In the genomic region with DNA sequence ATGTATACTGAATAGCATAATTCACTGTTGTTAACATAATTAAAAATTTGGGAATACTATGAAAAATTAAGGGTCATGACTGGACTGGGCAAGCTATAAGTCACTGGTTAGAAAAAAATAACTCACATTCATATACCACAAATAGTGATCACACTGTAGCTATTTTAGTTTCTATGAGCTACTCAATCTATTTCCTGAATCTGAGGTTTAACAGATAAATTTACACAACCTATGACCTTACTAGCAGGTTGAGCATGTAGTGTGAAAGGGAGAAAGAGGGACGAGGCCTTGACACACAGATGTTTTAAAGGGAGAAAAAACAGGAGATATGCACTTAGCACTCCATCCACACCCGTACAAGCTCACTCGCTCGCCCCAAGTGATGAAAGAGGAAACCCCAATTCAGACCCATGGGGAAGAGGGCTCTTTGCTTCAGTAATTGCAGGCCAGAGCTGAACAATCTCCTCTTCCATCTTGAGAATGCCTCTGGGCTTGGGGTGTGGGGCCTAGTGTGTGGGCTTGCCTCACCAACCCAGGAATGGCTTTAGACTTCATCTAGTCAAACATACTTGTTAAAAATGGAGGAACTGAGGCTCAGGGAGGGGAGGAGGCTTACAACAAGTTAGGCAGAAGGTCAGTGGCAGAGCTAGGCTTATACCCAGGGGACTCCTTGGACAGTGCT, we compare ENCODE assay signal across 12 cellular contexts. TPM values are rescaled to one million over a fixed set of nuclear protein-coding genes. Genes with fewer than 3 reads are reported as not detected.
A peak's percentile ranks its signal among the peaks of the same experiment; 100 is the strongest.
DNase-seq lines count a peak whose midpoint lies in the region; ATAC-seq and TF ChIP-seq lines count a peak whose summit lies in the region.
"Had no signal": no experiment of that assay in that cellular context is flagged by ENCODE, and none has a peak within 500 bp of the region (broad histone marks: within the 10 kb centered on the region; RNA-seq: fewer than 3 reads in every experiment).

No MANE protein-coding gene starts in this region.

- no peak overlapping the region for H3K4me3 Mint-ChIP-seq in naive thymus-derived CD4-positive, alpha-beta T cell
- H3K4me3 Mint-ChIP-seq in activated CD4-positive, alpha-beta T cell treated with anti-CD3 and anti-CD28 coated beads for 36 hours, result no peak overlapping the region

- POLR2A ChIA-PET in naive thymus-derived CD4-positive, alpha-beta T cell (lab: Charles Lee), result no interaction called here
- POLR2A ChIA-PET in activated CD4-positive, alpha-beta T cell treated with anti-CD3 and anti-CD28 coated beads for 36 hours (lab: Charles Lee), result no interaction called here

- peak overlapping the region; percentile 80 to 95 (median 88) for H3K4me2 ChIP-seq in BLaER1 treated with 17β-estradiol and CSF1 and Interleukin-3, amounts not matched to agents 10 nM and 100 nM

- peak overlapping the region in 2 of 10 experiments; percentile 27 to 34; a peak in 3 of 20 replicates for H3K4me3 ChIP-seq in BLaER1 treated with 17β-estradiol and CSF1 and Interleukin-3, amounts not matched to agents 10 nM and 100 nM
- no peak overlapping the region for H3K4me3 ChIP-seq in Peyer's patch
- no peak overlapping the region for H3K4me3 ChIP-seq in naive thymus-derived CD4-positive, alpha-beta T cell (ENCODE audit: low read length)

- no peaks in the 10 kb centered on the region for H3K36me3 Mint-ChIP-seq in naive thymus-derived CD4-positive, alpha-beta T cell
- H3K36me3 Mint-ChIP-seq in activated CD4-positive, alpha-beta T cell treated with anti-CD3 and anti-CD28 coated beads for 36 hours (ENCODE audit: low read depth), result no peaks in the 10 kb centered on the region

- H3K4me1 Mint-ChIP-seq in naive thymus-derived CD4-positive, alpha-beta T cell, result peaks cover 0 to 27% (median 0%) of the 10 kb centered on the region in 7 donors
- H3K4me1 Mint-ChIP-seq in activated CD4-positive, alpha-beta T cell treated with anti-CD3 and anti-CD28 coated beads for 36 hours, result peaks cover 13% of the 10 kb centered on the region

- peaks cover 97 to 100% (median 100%) of the 10 kb centered on the region in 10 experiments for H3K4me1 ChIP-seq in BLaER1 treated with 17β-estradiol and CSF1 and Interleukin-3, amounts not matched to agents 10 nM and 100 nM
- peaks cover 0 to 47% (median 34%) of the 10 kb centered on the region in 4 donors for H3K4me1 ChIP-seq in Peyer's patch
- H3K4me1 ChIP-seq in naive thymus-derived CD4-positive, alpha-beta T cell (ENCODE audit: control insufficient read depth in 2 of 2, insufficient read depth in 2 of 2, low read length in 2 of 2), result no peaks in the 10 kb centered on the region

- TF ChIP-seq POLR2A in Peyer's patch (IDR thresholded peaks at IDR 0.05), result no peak

- H4K20me1 ChIP-seq in BLaER1 treated with 17β-estradiol and CSF1 and Interleukin-3, amounts not matched to agents 10 nM and 100 nM, result peaks cover 0 to 28% (median 0%) of the 10 kb centered on the region in 11 experiments; a peak in 3 of 22 replicates

- CTCF ChIA-PET in naive thymus-derived CD4-positive, alpha-beta T cell (lab: Charles Lee), result interaction anchor here (0.9 kb wide), 1 partner anchor 26 kb away, joined by 5 read pairs; no protein-coding TSS in a partner anchor
- CTCF ChIA-PET in activated CD4-positive, alpha-beta T cell treated with anti-CD3 and anti-CD28 coated beads for 36 hours (lab: Charles Lee), result interaction anchor here (0.8 to 3.4 kb wide), 3 partner anchors 25 to 64 kb away, joined by 3 to 12 read pairs (median 4); no protein-coding TSS in a partner anchor

- H3K27ac Mint-ChIP-seq in naive thymus-derived CD4-positive, alpha-beta T cell, result no peak overlapping the region
- no peak overlapping the region for H3K27ac Mint-ChIP-seq in activated CD4-positive, alpha-beta T cell treated with anti-CD3 and anti-CD28 coated beads for 36 hours

- ATAC-seq in HG02938 (IDR thresholded peaks at IDR 0.05; ENCODE audit: unreplicated experiment) (peak; percentile 21), HG03097 (IDR thresholded peaks at IDR 0.05; ENCODE audit: low FRiP score, unreplicated experiment) (no peak)
- peak; percentile 5 for ATAC-seq in naive thymus-derived CD4-positive, alpha-beta T cell
- no peak for ATAC-seq in activated CD4-positive, alpha-beta T cell treated with anti-CD3 and anti-CD28 coated beads for 36 hours
- ATAC-seq: left colon had no signal

- TF ChIP-seq CTCF in Peyer's patch (IDR thresholded peaks at IDR 0.05), result no peak

- peaks cover 0 to 27% (median 9%) of the 10 kb centered on the region in 5 donors for H3K27me3 Mint-ChIP-seq in naive thymus-derived CD4-positive, alpha-beta T cell
- H3K27me3 Mint-ChIP-seq in activated CD4-positive, alpha-beta T cell treated with anti-CD3 and anti-CD28 coated beads for 36 hours, result peaks cover 2% of the 10 kb centered on the region

- H3K27me3 ChIP-seq in BLaER1 treated with 17β-estradiol and CSF1 and Interleukin-3, amounts not matched to agents 10 nM and 100 nM, result no peaks in the 10 kb centered on the region
- H3K27me3 ChIP-seq in Peyer's patch, result no peaks in the 10 kb centered on the region
- H3K27me3 ChIP-seq in naive thymus-derived CD4-positive, alpha-beta T cell (ENCODE audit: control insufficient read depth in 2 of 2, insufficient read depth in 2 of 2, low read length in 2 of 2), result no peaks in the 10 kb centered on the region

- H3K9me3 Mint-ChIP-seq in naive thymus-derived CD4-positive, alpha-beta T cell, result no peaks in the 10 kb centered on the region
- H3K9me3 Mint-ChIP-seq in activated CD4-positive, alpha-beta T cell treated with anti-CD3 and anti-CD28 coated beads for 36 hours (ENCODE audit: low read depth), result no peaks in the 10 kb centered on the region

- H3K9ac ChIP-seq in BLaER1 treated with 17β-estradiol and CSF1 and Interleukin-3, amounts not matched to agents 10 nM and 100 nM, result peak overlapping the region; percentile 12 to 83 (median 67); a peak in 19 of 22 replicates

- peak overlapping the region; percentile 36 to 95 (median 81); a peak in 21 of 22 replicates for H3K27ac ChIP-seq in BLaER1 treated with 17β-estradiol and CSF1 and Interleukin-3, amounts not matched to agents 10 nM and 100 nM
- peak overlapping the region in 3 of 4 donors; percentile 45 to 78 (median 60) for H3K27ac ChIP-seq in Peyer's patch
- H3K27ac ChIP-seq in naive thymus-derived CD4-positive, alpha-beta T cell (ENCODE audit: low read depth, low read length), result no peak overlapping the region
- H3K27ac ChIP-seq: RWPE1 had no signal

- H3K36me3 ChIP-seq in BLaER1 treated with 17β-estradiol and CSF1 and Interleukin-3, amounts not matched to agents 10 nM and 100 nM, result peaks cover 0 to 13% (median 0%) of the 10 kb centered on the region in 11 experiments; a peak in 4 of 22 replicates
- H3K36me3 ChIP-seq in Peyer's patch, result no peaks in the 10 kb centered on the region
- no peaks in the 10 kb centered on the region for H3K36me3 ChIP-seq in naive thymus-derived CD4-positive, alpha-beta T cell (ENCODE audit: control insufficient read depth in 2 of 3, insufficient read depth in 3 of 3, low read length in 3 of 3)

- H3K9me3 ChIP-seq in BLaER1 treated with 17β-estradiol and CSF1 and Interleukin-3, amounts not matched to agents 10 nM and 100 nM (replicated peaks in 1 of 11), result no peaks in the 10 kb centered on the region
- H3K9me3 ChIP-seq in Peyer's patch, result no peaks in the 10 kb centered on the region
- H3K9me3 ChIP-seq in naive thymus-derived CD4-positive, alpha-beta T cell (ENCODE audit: control insufficient read depth in 2 of 3, low read length in 3 of 3), result no peaks in the 10 kb centered on the region

- intact Hi-C loops in naive thymus-derived CD4-positive, alpha-beta T cell (cut with micrococcal nuclease), result no loop called here
- intact Hi-C loops in activated CD4-positive, alpha-beta T cell treated with anti-CD3 and anti-CD28 coated beads for 36 hours (cut with DNase I, micrococcal nuclease), result no loop called here

- DNase-seq in Peyer's patch, result peak in 1 of 3 donors; percentile 57
- DNase-seq in naive thymus-derived CD4-positive, alpha-beta T cell, result no peak
- DNase-seq in activated CD4-positive, alpha-beta T cell treated with anti-CD3 and anti-CD28 coated beads for 36 hours, result no peak
- no peak for DNase-seq in NCI-H226
- no peak for DNase-seq in NK-92 (lab: John Stamatoyannopoulos, UW; ENCODE audit: unreplicated experiment)
- DNase-seq: activated effector memory CD4-positive, alpha-beta T cell treated with anti-CD3 and anti-CD28 coated beads, Interleukin-2, amount 50 U/mL, for 16 hours; left colon; NCI-H2107 had no signal

RNA-seq across cellular contexts. Expression of a gene that starts 10.7 kb away (rescaled TPM):
- 10 to 100 TPM in 1 of 4 donors, 1 to 10 TPM in 2, under 1 TPM in 1; 0.53 to 11.6 (median 4.6) TPM for total RNA-seq in Peyer's patch
- 10 to 100 TPM in 1 of 5 experiments, 1 to 10 TPM in 2, under 1 TPM in 2; 0.16 to 48.7 (median 1.1) TPM for total RNA-seq in naive thymus-derived CD4-positive, alpha-beta T cell
- 1 to 10 TPM in 1 of 2 donors, under 1 TPM in 1; 0.70 to 1.6 TPM for polyA plus RNA-seq in naive thymus-derived CD4-positive, alpha-beta T cell
- 1 to 10 TPM; 2.5 to 2.8 TPM for total RNA-seq in activated CD4-positive, alpha-beta T cell treated with anti-CD3 and anti-CD28 coated beads for 36 hours

Comparison
In these comparisons a context has a peak if more than half of its experiments do, and no peak if none do; other contexts are left out.
1. ATAC-seq: peak in HG02938 (single experiment) and naive thymus-derived CD4-positive, alpha-beta T cell (single experiment); none in HG03097 (single experiment) and activated CD4-positive, alpha-beta T cell treated with anti-CD3 and anti-CD28 coated beads for 36 hours (single experiment).